ENCODE assay signal across 27 cellular contexts in the genomic region with DNA sequence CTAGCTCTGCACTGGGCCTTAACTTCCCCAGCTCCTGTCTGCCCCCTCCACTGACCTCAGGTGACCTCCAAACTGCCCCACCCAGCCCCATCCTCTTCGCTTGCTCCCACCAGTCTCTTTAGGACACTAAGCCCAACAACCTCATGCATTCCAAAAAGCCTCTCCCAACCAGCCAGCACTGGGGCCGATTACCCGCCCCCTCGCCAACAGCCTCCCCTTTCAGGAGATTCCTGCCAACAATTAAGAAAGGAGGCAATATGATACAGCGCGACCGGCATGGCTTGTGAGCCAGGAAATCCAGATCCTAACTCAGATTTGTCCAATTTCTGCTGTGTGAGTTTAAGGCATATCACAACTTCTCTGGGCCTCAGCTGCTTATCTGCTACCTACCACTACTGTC. TPM values are rescaled to one million over a fixed set of nuclear protein-coding genes. Genes with fewer than 3 reads are reported as not detected.
"Had no signal": no experiment of that assay in that cellular context is flagged by ENCODE, and none has a peak within 500 bp of the region (broad histone marks: within the 10 kb centered on the region; RNA-seq: fewer than 3 reads in every experiment).

No MANE protein-coding gene starts in this region.

- DNase-seq: colonic mucosa; dermis blood vessel endothelial cell; effector memory CD4-positive, alpha-beta T cell; erythroblast; esophagus squamous epithelium; foreskin melanocyte; glutamatergic neuron; heart right ventricle; hippocampal formation; immature natural killer cell; islet precursor cell; kidney glomerular epithelial cell; left ventricle myocardium superior; lower lobe of right lung; naive thymus-derived CD8-positive, alpha-beta T cell; sigmoid colon; stimulated activated CD4-positive, alpha-beta T cell treated with anti-CD3 and anti-CD28 coated beads, Interleukin-2, amount 100 ng/mL, for 24 hours; stimulated activated CD4-positive, alpha-beta T cell treated with anti-CD3 and anti-CD28 coated beads, Interleukin-4, amount 100 ng/mL, for 24 hours; stimulated activated naive CD4-positive, alpha-beta T cell treated with Interleukin-2 at 50 U/mL for 16 hours; stomach; thyroid gland had no signal

- H3K9me3 ChIP-seq: colonic mucosa, esophagus squamous epithelium, heart right ventricle, lower lobe of right lung, neutrophil, prostate gland, right atrium auricular region, sigmoid colon, stomach, thyroid gland had no signal

- H3K36me3 ChIP-seq: colonic mucosa, esophagus squamous epithelium, heart right ventricle, lower lobe of right lung, neutrophil, prostate gland, right atrium auricular region, sigmoid colon, stomach, thyroid gland had no signal

- H3K4me3 Mint-ChIP-seq: immature natural killer cell; naive thymus-derived CD8-positive, alpha-beta T cell; stimulated activated effector memory CD8-positive, alpha-beta T cell treated with anti-CD3 and anti-CD28 coated beads, Interleukin-12 subunit alpha, Interleukin-12 subunit beta, amount 100 ng/mL, for 72 hours; type B pancreatic cell had no signal

- ATAC-seq: heart right ventricle; left ventricle myocardium superior; lower lobe of right lung; naive thymus-derived CD8-positive, alpha-beta T cell; stimulated activated effector memory CD8-positive, alpha-beta T cell treated with anti-CD3 and anti-CD28 coated beads, Interleukin-12 subunit alpha, Interleukin-12 subunit beta, amount 100 ng/mL, for 72 hours had no signal

- H3K4me3 ChIP-seq: colonic mucosa, esophagus squamous epithelium, heart right ventricle, lower lobe of right lung, prostate gland, right atrium auricular region, sigmoid colon, stomach, thyroid gland had no signal

- H3K4me1 Mint-ChIP-seq: immature natural killer cell; naive thymus-derived CD8-positive, alpha-beta T cell; stimulated activated effector memory CD8-positive, alpha-beta T cell treated with anti-CD3 and anti-CD28 coated beads, Interleukin-12 subunit alpha, Interleukin-12 subunit beta, amount 100 ng/mL, for 72 hours had no signal

- H3K36me3 Mint-ChIP-seq: immature natural killer cell; naive thymus-derived CD8-positive, alpha-beta T cell; stimulated activated effector memory CD8-positive, alpha-beta T cell treated with anti-CD3 and anti-CD28 coated beads, Interleukin-12 subunit alpha, Interleukin-12 subunit beta, amount 100 ng/mL, for 72 hours had no signal

- H3K27ac ChIP-seq: colonic mucosa, esophagus squamous epithelium, heart right ventricle, lower lobe of right lung, neutrophil, parathyroid adenoma, right atrium auricular region, sigmoid colon, stomach, thyroid gland had no signal

- H3K4me1 ChIP-seq: colonic mucosa, lower lobe of right lung, parathyroid adenoma, prostate gland, sigmoid colon had no signal

- H3K27ac Mint-ChIP-seq: immature natural killer cell; naive thymus-derived CD8-positive, alpha-beta T cell; stimulated activated effector memory CD8-positive, alpha-beta T cell treated with anti-CD3 and anti-CD28 coated beads, Interleukin-12 subunit alpha, Interleukin-12 subunit beta, amount 100 ng/mL, for 72 hours; type B pancreatic cell had no signal

- H3K9me3 Mint-ChIP-seq: immature natural killer cell; naive thymus-derived CD8-positive, alpha-beta T cell; stimulated activated effector memory CD8-positive, alpha-beta T cell treated with anti-CD3 and anti-CD28 coated beads, Interleukin-12 subunit alpha, Interleukin-12 subunit beta, amount 100 ng/mL, for 72 hours; type B pancreatic cell had no signal

RNA-seq across cellular contexts. Expression of gene KANK4, which starts 14.7 kb away (rescaled TPM):
- total RNA-seq: dermis blood vessel endothelial cell; naive thymus-derived CD8-positive, alpha-beta T cell had no signal
